Comparison of ENCODE assay signal across 18 cellular contexts in genomic region chr1:54109131-54110105, GRCh38. TPM values are rescaled to one million over a fixed set of nuclear protein-coding genes. Genes with fewer than 3 reads are reported as not detected.
A peak's percentile ranks its signal among the peaks of the same experiment; 100 is the strongest.
DNase-seq lines count a peak whose midpoint lies in the region; ATAC-seq and TF ChIP-seq lines count a peak whose summit lies in the region.
"Had no signal": no experiment of that assay in that cellular context is flagged by ENCODE, and none has a peak within 500 bp of the region (broad histone marks: within the 10 kb centered on the region; RNA-seq: fewer than 3 reads in every experiment).

No MANE protein-coding gene starts in this region.

- no peaks in the 10 kb centered on the region for H3K27me3 Mint-ChIP-seq in osteocyte (ENCODE audit: unreplicated experiment)

- no peak overlapping the region for H3K27ac Mint-ChIP-seq in osteocyte (ENCODE audit: unreplicated experiment)
- H3K27ac Mint-ChIP-seq: CD8-positive, alpha-beta T cell; HFFc6 had no signal

- no peaks in the 10 kb centered on the region for H3K9me3 Mint-ChIP-seq in osteocyte (ENCODE audit: unreplicated experiment)
- H3K9me3 Mint-ChIP-seq: CD8-positive, alpha-beta T cell; HFFc6 had no signal

- no peaks in the 10 kb centered on the region for H3K4me1 Mint-ChIP-seq in osteocyte (ENCODE audit: unreplicated experiment)

- H3K36me3 Mint-ChIP-seq in osteocyte (ENCODE audit: unreplicated experiment): no peaks in the 10 kb centered on the region
- H3K36me3 Mint-ChIP-seq: CD8-positive, alpha-beta T cell had no signal

- no peak for TF ChIP-seq CTCF in osteocyte (IDR thresholded peaks at IDR 0.05)

- H3K4me3 Mint-ChIP-seq in osteocyte (ENCODE audit: unreplicated experiment): no peak overlapping the region
- H3K4me3 Mint-ChIP-seq: CD8-positive, alpha-beta T cell; HFFc6 had no signal

- no peak for TF ChIP-seq POLR2A in erythroblast (IDR thresholded peaks at IDR 0.05; ENCODE audit: low read length)

- no peak for ATAC-seq in HG03565 (IDR thresholded peaks at IDR 0.05; ENCODE audit: unreplicated experiment)
- ATAC-seq: CD8-positive, alpha-beta T cell had no signal

- DNase-seq in NCI-H82 (lab: John Stamatoyannopoulos, UW) (peak; percentile 45), NCI-H82 treated with DMSO at 0.1 percent for 48 hours (lab: John Stamatoyannopoulos, UW; ENCODE audit: unreplicated experiment) (no peak), NCI-H226 (peak; percentile 11), erythroblast (lab: John Stamatoyannopoulos, UW) (peak; percentile 60 to 74), osteocyte (ENCODE audit: extremely low spot score, unreplicated experiment) (peak; percentile 46), COLO829 (ENCODE audit: low spot score) (no peak), A172 (ENCODE audit: low spot score) (no peak)
- DNase-seq: 8988T; CD8-positive, alpha-beta T cell; GOT3; HFFc6; MV-4-11; NCI-H1417 treated with DMSO at 0.1 percent for 48 hours; NCI-H2029; NCI-H2171; NCI-H446 treated with DMSO at 0.1 percent for 48 hours had no signal

RNA-seq across cellular contexts. Expression of gene CDCP2, which starts 43.4 kb away (rescaled TPM):
- not detected in 2 replicates for total RNA-seq in osteocyte
- not detected in 2 replicates for total RNA-seq in A172 (2014; rRNA removed; shearing (Covaris generic))
- total RNA-seq: CD8-positive, alpha-beta T cell; HFFc6; SJSA1 had no signal

RNA-seq across cellular contexts. Expression of gene TCEANC2, which starts 56.0 kb away (rescaled TPM):
- total RNA-seq in osteocyte: 3.1 and 3.9 TPM in 2 replicates
- 2.6 and 3.7 TPM in 2 replicates for total RNA-seq in A172 (2014; rRNA removed; shearing (Covaris generic))

RNA-seq across cellular contexts. Expression of gene TMEM59, which starts 56.4 kb away (rescaled TPM):
- 399 and 409 TPM in 2 replicates for total RNA-seq in osteocyte
- total RNA-seq in A172 (2014; rRNA removed; shearing (Covaris generic)): 233 and 290 TPM in 2 replicates

Comparison
In these comparisons a context has a peak if more than half of its experiments do, and no peak if none do; other contexts are left out.
1. DNase-seq: peak in NCI-H82 (single experiment), NCI-H226 (single experiment), erythroblast (2 of 2) and osteocyte (single experiment); none in NCI-H82 treated with DMSO at 0.1 percent for 48 hours (single experiment), COLO829 (single experiment) and A172 (single experiment).